19 cellular contexts compared by ENCODE assay signal in the genomic region with DNA sequence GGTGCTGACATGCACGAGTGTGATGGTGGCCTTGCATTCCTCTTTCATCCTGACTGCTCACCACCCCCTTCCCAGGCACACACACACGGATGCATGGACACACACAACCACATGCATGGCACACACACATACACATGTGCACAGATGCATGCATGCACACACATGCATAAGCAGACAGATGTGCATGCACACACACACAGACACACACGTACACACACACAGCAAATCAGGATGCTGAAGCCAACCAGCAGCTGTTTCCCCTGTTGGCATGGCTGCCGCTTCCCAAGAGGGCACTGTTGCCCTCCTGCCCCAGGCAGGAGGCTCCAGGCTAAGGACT. TPM values are rescaled to one million over a fixed set of nuclear protein-coding genes. Genes with fewer than 3 reads are reported as not detected.
DNase-seq lines count a peak whose midpoint lies in the region; ATAC-seq, FAIRE-seq and TF ChIP-seq lines count a peak whose summit lies in the region.
"Had no signal": no experiment of that assay in that cellular context is flagged by ENCODE, and none has a peak within 500 bp of the region (broad histone marks: within the 10 kb centered on the region; RNA-seq: fewer than 3 reads in every experiment).

No MANE protein-coding gene starts in this region.

- POLR2A ChIA-PET in naive thymus-derived CD8-positive, alpha-beta T cell (lab: Charles Lee), result no interaction called here

- H3K36me3 Mint-ChIP-seq in natural killer cell, result no peaks in the 10 kb centered on the region
- no peaks in the 10 kb centered on the region for H3K36me3 Mint-ChIP-seq in stimulated activated effector memory CD8-positive, alpha-beta T cell treated with anti-CD3 and anti-CD28 coated beads, Interleukin-12 subunit alpha, Interleukin-12 subunit beta, amount 100 ng/mL, for 72 hours
- H3K36me3 Mint-ChIP-seq in naive thymus-derived CD8-positive, alpha-beta T cell, result peaks cover 0 to 12% (median 0%) of the 10 kb centered on the region in 3 donors

- no peaks in the 10 kb centered on the region for H3K9me3 Mint-ChIP-seq in natural killer cell
- H3K9me3 Mint-ChIP-seq in stimulated activated effector memory CD8-positive, alpha-beta T cell treated with anti-CD3 and anti-CD28 coated beads, Interleukin-12 subunit alpha, Interleukin-12 subunit beta, amount 100 ng/mL, for 72 hours, result no peaks in the 10 kb centered on the region
- H3K9me3 Mint-ChIP-seq in naive thymus-derived CD8-positive, alpha-beta T cell, result no peaks in the 10 kb centered on the region
- H3K9me3 Mint-ChIP-seq: HFFc6 had no signal

- peak; percentile 88 for FAIRE-seq in HTR-8/SVneo (lab: Jason Lieb, UNC)

- peak overlapping the region; percentile 75 for H3K4me3 Mint-ChIP-seq in natural killer cell
- H3K4me3 Mint-ChIP-seq in stimulated activated effector memory CD8-positive, alpha-beta T cell treated with anti-CD3 and anti-CD28 coated beads, Interleukin-12 subunit alpha, Interleukin-12 subunit beta, amount 100 ng/mL, for 72 hours, result no peak overlapping the region
- no peak overlapping the region for H3K4me3 Mint-ChIP-seq in naive thymus-derived CD8-positive, alpha-beta T cell
- H3K4me3 Mint-ChIP-seq: CD14-positive monocyte, HFFc6 had no signal

- H3K79me2 ChIP-seq in DND-41 (ENCODE audit: insufficient read depth, low read length), result peaks cover 99% of the 10 kb centered on the region

- H4K20me1 ChIP-seq in DND-41 (ENCODE audit: insufficient read depth, low read length), result peaks cover 98% of the 10 kb centered on the region

- H2AFZ ChIP-seq in DND-41 (ENCODE audit: low read depth, low read length), result no peak overlapping the region

- ATAC-seq in DND-41 (ENCODE audit: insufficient read depth, low read depth), result no peak
- no peak for ATAC-seq in natural killer cell
- ATAC-seq in stimulated activated effector memory CD8-positive, alpha-beta T cell treated with anti-CD3 and anti-CD28 coated beads, Interleukin-12 subunit alpha, Interleukin-12 subunit beta, amount 100 ng/mL, for 72 hours, result no peak
- no peak for ATAC-seq in naive thymus-derived CD8-positive, alpha-beta T cell
- ATAC-seq in HG03097 (IDR thresholded peaks at IDR 0.05; ENCODE audit: low FRiP score, unreplicated experiment), result no peak
- ATAC-seq: PC-3 had no signal

- H3K9me3 ChIP-seq in DND-41 (ENCODE audit: insufficient read depth, low read length, severe bottlenecking), result no peaks in the 10 kb centered on the region

- no peak overlapping the region; the same call in 1 of the 2 replicates for H3K27ac ChIP-seq in DND-41 (ENCODE audit: low read length)

- H3K27me3 ChIP-seq in DND-41 (ENCODE audit: insufficient read depth, low read length, poor library complexity), result no peaks in the 10 kb centered on the region

- H3K36me3 ChIP-seq in DND-41 (ENCODE audit: insufficient read depth, low read length), result peaks cover 78% of the 10 kb centered on the region

- intact Hi-C loops in natural killer cell (cut with micrococcal nuclease), result no loop called here

- no peak overlapping the region for H3K4me3 ChIP-seq in DND-41 (ENCODE audit: low read depth in 1 of 2, low read length in 2 of 2)

- TF ChIP-seq CTCF in DND-41 (IDR thresholded peaks at IDR 0.05; ENCODE audit: borderline replicate concordance, extremely low read depth, low read length, poor library complexity, severe bottlenecking) (peak; percentile 5), natural killer cell (IDR thresholded peaks at IDR 0.05) (no peak)

- H3K4me2 ChIP-seq in DND-41 (ENCODE audit: insufficient read depth, low read length), result no peak overlapping the region

- peaks cover 69 to 81% of the 10 kb centered on the region in 2 donors for H3K4me1 Mint-ChIP-seq in natural killer cell
- peaks cover 46% of the 10 kb centered on the region for H3K4me1 Mint-ChIP-seq in stimulated activated effector memory CD8-positive, alpha-beta T cell treated with anti-CD3 and anti-CD28 coated beads, Interleukin-12 subunit alpha, Interleukin-12 subunit beta, amount 100 ng/mL, for 72 hours
- H3K4me1 Mint-ChIP-seq in naive thymus-derived CD8-positive, alpha-beta T cell, result peaks cover 22 to 45% (median 30%) of the 10 kb centered on the region in 4 donors

- H3K4me1 ChIP-seq in DND-41 (ENCODE audit: insufficient read depth, low read length), result no peaks in the 10 kb centered on the region

- H3K27me3 Mint-ChIP-seq in natural killer cell (ENCODE audit: low read depth in 2 of 2), result no peaks in the 10 kb centered on the region
- H3K27me3 Mint-ChIP-seq in naive thymus-derived CD8-positive, alpha-beta T cell, result no peaks in the 10 kb centered on the region

- H3K9ac ChIP-seq in DND-41 (ENCODE audit: low read depth, low read length), result no peak overlapping the region

- DNase-seq in DND-41, result no peak
- no peak for DNase-seq in HTR-8/SVneo (ENCODE audit: insufficient read length, low spot score)
- no peak for DNase-seq in natural killer cell
- DNase-seq in stimulated activated effector memory CD8-positive, alpha-beta T cell treated with anti-CD3 and anti-CD28 coated beads, Interleukin-12 subunit alpha, Interleukin-12 subunit beta, amount 100 ng/mL, for 72 hours (ENCODE audit: low spot score in 2 of 2), result no peak
- no peak for DNase-seq in naive thymus-derived CD8-positive, alpha-beta T cell
- DNase-seq in NCI-H1436 treated with DMSO at 0.1 percent for 48 hours (lab: John Stamatoyannopoulos, UW), result no peak
- DNase-seq: DMS79, HFFc6, MM.1S, NCI-H1092 treated with DMSO at 0.1 percent for 48 hours, NCI-H1694, NCI-H2081 treated with DMSO at 0.1 percent for 48 hours, NCI-H2227 treated with DMSO at 0.1 percent for 48 hours, NCI-H524, NCI-H82, PC-3, RPMI8226 had no signal

- H3K27ac Mint-ChIP-seq in natural killer cell, result peak overlapping the region; percentile 67 to 88
- peak overlapping the region; percentile 69 for H3K27ac Mint-ChIP-seq in stimulated activated effector memory CD8-positive, alpha-beta T cell treated with anti-CD3 and anti-CD28 coated beads, Interleukin-12 subunit alpha, Interleukin-12 subunit beta, amount 100 ng/mL, for 72 hours
- H3K27ac Mint-ChIP-seq in naive thymus-derived CD8-positive, alpha-beta T cell, result peak overlapping the region in 1 of 10 donors; percentile 5
- H3K27ac Mint-ChIP-seq: HFFc6 had no signal

RNA-seq across cellular contexts. Expression of a gene that starts 15.3 kb away (rescaled TPM):
- total RNA-seq in natural killer cell, result 100 to 1,000 TPM; 375 to 522 (median 377) TPM
- 10 to 100 TPM; 17.8 to 18.3 TPM for total RNA-seq in naive thymus-derived CD8-positive, alpha-beta T cell
- polyA plus RNA-seq in naive thymus-derived CD8-positive, alpha-beta T cell, result 1 to 10 TPM; 4.4 to 5.5 (median 4.5) TPM

Comparison
In these comparisons a context has a peak if more than half of its experiments do, and no peak if none do; other contexts are left out.
1. RNA of a gene that starts 15.3 kb away (total RNA-seq): 375 to 522 TPM in natural killer cell; 17.8 to 18.3 TPM in naive thymus-derived CD8-positive, alpha-beta T cell; every median in the first group is over 10 times any median in the second.